8 cellular contexts compared by ENCODE assay signal in genomic region chr2:224938670-224939309, GRCh38.
DNase-seq lines count a peak whose midpoint lies in the region; ATAC-seq lines count a peak whose summit lies in the region.

No MANE protein-coding gene starts in this region.

- H3K9me3 Mint-ChIP-seq in stimulated activated naive CD8-positive, alpha-beta T cell treated with anti-CD3 and anti-CD28 coated beads, Interleukin-15, amount 100 ng/mL, for 72 hours: no peaks in the 10 kb centered on the region

- H3K27me3 Mint-ChIP-seq in stimulated activated naive CD8-positive, alpha-beta T cell treated with anti-CD3 and anti-CD28 coated beads, Interleukin-15, amount 100 ng/mL, for 72 hours: no peaks in the 10 kb centered on the region

- peak overlapping the region; percentile 90 to 92 for H3K27ac Mint-ChIP-seq in stimulated activated naive CD8-positive, alpha-beta T cell treated with anti-CD3 and anti-CD28 coated beads, Interleukin-15, amount 100 ng/mL, for 72 hours

- H3K4me1 Mint-ChIP-seq in stimulated activated naive CD8-positive, alpha-beta T cell treated with anti-CD3 and anti-CD28 coated beads, Interleukin-15, amount 100 ng/mL, for 72 hours: peaks cover 88% of the 10 kb centered on the region

- DNase-seq in EH (ENCODE audit: low read depth) (peak; percentile 70), MV-4-11 (lab: John Stamatoyannopoulos, UW) (peak; percentile 74), ecto neural progenitor cell (ENCODE audit: low spot score) (peak; percentile 52), NCI-H526 treated with DMSO at 0.1 percent for 48 hours (lab: John Stamatoyannopoulos, UW) (no peak), AML-193 (lab: John Stamatoyannopoulos, UW) (no peak), DMS114 treated with DMSO at 0.1 percent for 48 hours (lab: John Stamatoyannopoulos, UW; ENCODE audit: unreplicated experiment) (no peak)
- DNase-seq in stimulated activated naive CD8-positive, alpha-beta T cell treated with anti-CD3 and anti-CD28 coated beads, Interleukin-15, amount 100 ng/mL, for 72 hours: no peak

- peak overlapping the region; percentile 70 to 81 for H3K4me3 Mint-ChIP-seq in stimulated activated naive CD8-positive, alpha-beta T cell treated with anti-CD3 and anti-CD28 coated beads, Interleukin-15, amount 100 ng/mL, for 72 hours

- peak; percentile 43 for ATAC-seq in GM21576 (IDR thresholded peaks at IDR 0.05; ENCODE audit: unreplicated experiment)
- peak; percentile 74 for ATAC-seq in stimulated activated naive CD8-positive, alpha-beta T cell treated with anti-CD3 and anti-CD28 coated beads, Interleukin-15, amount 100 ng/mL, for 72 hours

Comparison
In these comparisons a context has a peak if more than half of its experiments do, and no peak if none do; other contexts are left out.
1. DNase-seq: peak in EH (single experiment), MV-4-11 (single experiment) and ecto neural progenitor cell (single experiment); none in stimulated activated naive CD8-positive, alpha-beta T cell treated with anti-CD3 and anti-CD28 coated beads, Interleukin-15, amount 100 ng/mL, for 72 hours (0 of 2), NCI-H526 treated with DMSO at 0.1 percent for 48 hours (single experiment), AML-193 (0 of 2) and DMS114 treated with DMSO at 0.1 percent for 48 hours (single experiment).